32 cellular contexts compared by ENCODE assay signal in genomic region chr5:180402716-180403115, GRCh38. TPM values are rescaled to one million over a fixed set of nuclear protein-coding genes. Genes with fewer than 3 reads are reported as not detected.
"Had no signal": no experiment of that assay in that cellular context is flagged by ENCODE, and none has a peak within 500 bp of the region (broad histone marks: within the 10 kb centered on the region; RNA-seq: fewer than 3 reads in every experiment).

No MANE protein-coding gene starts in this region.

- H3K9me3 Mint-ChIP-seq: activated B cell treated with CpG ODN at 0.5 μM for 24 hours; activated CD4-positive, alpha-beta memory T cell treated with anti-CD3 and anti-CD28 coated beads for 36 hours; activated CD4-positive, alpha-beta T cell treated with anti-CD3 and anti-CD28 coated beads, Interleukin-2, amount 10 ng/mL, durations not matched to agents 24 days and 14 days; activated naive CD4-positive, alpha-beta T cell treated with anti-CD3 and anti-CD28 coated beads, Interleukin-2, amount 10 ng/mL, durations not matched to agents 7 days and 5 days; activated naive CD4-positive, alpha-beta T cell treated with anti-CD3 and anti-CD28 coated beads, Interleukin-2, amount 50 U/mL, for 24 hours; activated naive CD8-positive, alpha-beta T cell treated with anti-CD3 and anti-CD28 coated beads, Interleukin-2, amount 10 ng/mL, durations not matched to agents 7 days and 5 days; activated naive CD8-positive, alpha-beta T cell treated with anti-CD3 and anti-CD28 coated beads, Interleukin-2, amount 50 U/mL, for 24 hours; activated T-helper 2 cell treated with anti-CD3 and anti-CD28 coated beads, Interferon-gamma antibody, Interleukin-2, Interleukin-4, amounts not matched to agents 10 μg/mL and 5 μg/mL and 100 μg/mL, durations not matched to agents 14 hours and 24 hours and 36 hours; central memory CD8-positive, alpha-beta T cell; T-helper 1 cell treated with Interleukin-12 subunit alpha and Interleukin-12 subunit beta and Interleukin-4 antibody, amounts not matched to agents 30 μg/mL and 1 μg/mL, for 36 hours; T-helper 2 cell treated with Interferon-gamma antibody and Interleukin-4, amounts not matched to agents 5 μg/mL and 100 μg/mL, for 36 hours had no signal

- H3K36me3 Mint-ChIP-seq: activated CD4-positive, alpha-beta memory T cell treated with anti-CD3 and anti-CD28 coated beads for 36 hours; activated naive CD4-positive, alpha-beta T cell treated with anti-CD3 and anti-CD28 coated beads, Interleukin-2, amount 10 ng/mL, durations not matched to agents 7 days and 5 days; activated naive CD4-positive, alpha-beta T cell treated with anti-CD3 and anti-CD28 coated beads, Interleukin-2, amount 50 U/mL, for 24 hours; activated naive CD8-positive, alpha-beta T cell; activated naive CD8-positive, alpha-beta T cell treated with anti-CD3 and anti-CD28 coated beads, Interleukin-2, amount 10 ng/mL, durations not matched to agents 7 days and 5 days; brain had no signal

- H3K27me3 Mint-ChIP-seq: activated naive CD4-positive, alpha-beta T cell treated with anti-CD3 and anti-CD28 coated beads, Interleukin-2, amount 10 ng/mL, durations not matched to agents 7 days and 5 days; brain had no signal

- H3K4me1 Mint-ChIP-seq: activated B cell treated with CpG ODN at 0.5 μM for 24 hours; activated CD4-positive, alpha-beta T cell treated with anti-CD3 and anti-CD28 coated beads, Interleukin-2, amount 10 ng/mL, durations not matched to agents 24 days and 14 days; activated naive CD4-positive, alpha-beta T cell treated with anti-CD3 and anti-CD28 coated beads, Interleukin-2, amount 10 ng/mL, durations not matched to agents 7 days and 5 days; activated naive CD4-positive, alpha-beta T cell treated with anti-CD3 and anti-CD28 coated beads, Interleukin-2, amount 50 U/mL, for 24 hours; activated naive CD8-positive, alpha-beta T cell treated with anti-CD3 and anti-CD28 coated beads, Interleukin-2, amount 10 ng/mL, durations not matched to agents 7 days and 5 days; activated naive CD8-positive, alpha-beta T cell treated with anti-CD3 and anti-CD28 coated beads, Interleukin-2, amount 50 U/mL, for 24 hours; central memory CD8-positive, alpha-beta T cell had no signal

- ATAC-seq: activated CD8-positive, alpha-beta T cell treated with anti-CD3 and anti-CD28 coated beads for 36 hours; activated naive CD8-positive, alpha-beta T cell treated with anti-CD3 and anti-CD28 coated beads, Interleukin-2, amount 50 U/mL, for 24 hours had no signal

- DNase-seq: activated B cell treated with CpG ODN at 0.5 μM for 24 hours; activated CD4-positive, alpha-beta memory T cell treated with anti-CD3 and anti-CD28 coated beads for 36 hours; activated CD4-positive, alpha-beta T cell treated with anti-CD3 and anti-CD28 coated beads for 4 hours; activated CD4-positive, alpha-beta T cell treated with anti-CD3 and anti-CD28 coated beads, Interleukin-2, amount 10 ng/mL, durations not matched to agents 24 days and 14 days; activated CD4-positive, alpha-beta T cell treated with anti-CD3 and anti-CD28 coated beads, Interleukin-2, amount 50 U/mL, for 1 hour; activated CD4-positive, alpha-beta T cell treated with anti-CD3 and anti-CD28 coated beads, Interleukin-2, amount 50 U/mL, for 4 hours; activated CD4-positive, CD25-positive, alpha-beta regulatory T cell treated with anti-CD3 and anti-CD28 coated beads, Interleukin-2, amount 50 U/mL, for 72 hours; activated CD8-positive, alpha-beta memory T cell treated with anti-CD3 and anti-CD28 coated beads, Interleukin-2, amount 50 U/mL, for 4 hours; activated CD8-positive, alpha-beta T cell treated with anti-CD3 and anti-CD28 coated beads for 36 hours; activated effector memory CD4-positive, alpha-beta T cell treated with Interleukin-2 at 50 U/mL for 16 hours; activated gamma-delta T cell; activated naive CD4-positive, alpha-beta T cell treated with anti-CD3 and anti-CD28 coated beads, Interleukin-2, amount 10 ng/mL, durations not matched to agents 7 days and 5 days; activated naive CD4-positive, alpha-beta T cell treated with Interleukin-2 at 50 U/mL for 16 hours; activated naive CD8-positive, alpha-beta T cell treated with anti-CD3 and anti-CD28 coated beads, Interleukin-2, amount 10 ng/mL, durations not matched to agents 7 days and 5 days; activated naive CD8-positive, alpha-beta T cell treated with anti-CD3 and anti-CD28 coated beads, Interleukin-2, amount 50 U/mL, for 24 hours; activated T-cell treated with anti-CD3 and anti-CD28 coated beads for 4 hours; activated T-cell treated with anti-CD3 and anti-CD28 coated beads, Interleukin-2, amount 50 U/mL, for 1 hour; activated T-cell treated with anti-CD3 and anti-CD28 coated beads, Interleukin-2, amount 50 U/mL, for 48 hours; amygdala; anterior cingulate cortex; caudate nucleus; cerebellar nuclear complex; T-helper 1 cell; T-helper 2 cell; T-helper 9 cell had no signal

- H3K4me3 Mint-ChIP-seq: activated B cell treated with CpG ODN at 0.5 μM for 24 hours; activated CD4-positive, alpha-beta memory T cell treated with anti-CD3 and anti-CD28 coated beads for 36 hours; activated CD4-positive, alpha-beta T cell treated with anti-CD3 and anti-CD28 coated beads, Interleukin-2, amount 10 ng/mL, durations not matched to agents 24 days and 14 days; activated CD8-positive, alpha-beta T cell treated with anti-CD3 and anti-CD28 coated beads for 36 hours; activated naive CD4-positive, alpha-beta T cell treated with anti-CD3 and anti-CD28 coated beads, Interleukin-2, amount 10 ng/mL, durations not matched to agents 7 days and 5 days; activated naive CD4-positive, alpha-beta T cell treated with anti-CD3 and anti-CD28 coated beads, Interleukin-2, amount 50 U/mL, for 24 hours; activated naive CD8-positive, alpha-beta T cell; activated naive CD8-positive, alpha-beta T cell treated with anti-CD3 and anti-CD28 coated beads, Interleukin-2, amount 10 ng/mL, durations not matched to agents 7 days and 5 days; activated naive CD8-positive, alpha-beta T cell treated with anti-CD3 and anti-CD28 coated beads, Interleukin-2, amount 50 U/mL, for 24 hours; brain; central memory CD8-positive, alpha-beta T cell; T-helper 1 cell treated with Interleukin-12 subunit alpha and Interleukin-12 subunit beta and Interleukin-4 antibody, amounts not matched to agents 30 μg/mL and 1 μg/mL, for 36 hours; T-helper 2 cell treated with Interferon-gamma antibody and Interleukin-4, amounts not matched to agents 5 μg/mL and 100 μg/mL, for 36 hours had no signal

RNA-seq across cellular contexts. Expression of gene GFPT2, which starts 49.6 kb away (rescaled TPM):
- total RNA-seq: activated CD8-positive, alpha-beta T cell treated with anti-CD3 and anti-CD28 coated beads for 36 hours; activated T-helper 2 cell treated with anti-CD3 and anti-CD28 coated beads, Interferon-gamma antibody, Interleukin-2, Interleukin-4, amounts not matched to agents 10 μg/mL and 5 μg/mL and 100 μg/mL, durations not matched to agents 14 hours and 24 hours and 36 hours had no signal
